Comparison of ENCODE assay signal across 8 cellular contexts in the genomic region with DNA sequence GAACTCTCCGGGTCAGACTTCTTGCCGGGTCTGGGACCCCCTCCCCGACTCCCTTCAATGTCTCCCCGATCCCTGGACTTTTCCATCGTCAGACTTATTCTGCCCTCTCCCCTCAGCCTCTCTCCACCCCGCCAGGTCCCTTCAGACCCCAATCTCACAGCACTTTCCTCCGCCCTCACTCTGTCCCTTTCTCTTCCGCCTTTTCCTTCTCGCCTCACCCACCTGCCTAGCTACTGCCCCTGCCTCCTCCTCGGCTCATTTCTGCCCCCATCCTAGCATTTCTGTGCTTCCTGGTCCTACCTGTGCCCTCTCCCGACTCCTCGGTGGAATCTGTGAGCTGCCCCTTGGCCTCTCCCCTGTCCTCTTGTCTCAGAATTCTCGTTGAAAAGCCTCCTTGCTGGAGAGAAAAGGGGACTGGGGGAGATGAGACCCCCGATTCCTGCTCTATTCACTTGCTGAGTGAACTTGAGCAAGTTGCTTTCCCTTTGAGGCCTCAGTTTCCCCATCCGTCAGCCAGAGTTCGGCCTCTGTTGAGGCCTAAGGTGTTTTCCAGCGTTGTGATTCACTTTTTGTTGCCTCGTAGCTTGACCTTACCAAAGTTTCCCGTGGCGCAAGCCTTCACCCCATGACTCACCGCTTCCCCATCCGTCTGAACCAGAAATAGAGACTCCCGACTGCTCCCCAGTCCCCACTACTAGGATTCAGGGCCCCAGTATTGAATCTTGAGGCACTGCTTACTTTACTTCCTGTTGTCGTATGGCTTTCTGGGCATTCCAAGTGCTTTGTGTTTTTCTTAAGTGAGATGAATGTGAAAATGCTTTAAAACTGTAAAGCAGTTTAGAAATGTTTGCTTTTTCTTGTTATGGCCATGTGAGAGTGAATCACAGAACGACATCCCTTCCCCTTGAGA. TPM values are rescaled to one million over a fixed set of nuclear protein-coding genes. Genes with fewer than 3 reads are reported as not detected.
A peak's percentile ranks its signal among the peaks of the same experiment; 100 is the strongest.
DNase-seq lines count a peak whose midpoint lies in the region; ATAC-seq and TF ChIP-seq lines count a peak whose summit lies in the region.

No MANE protein-coding gene starts in this region.

- DNase-seq in Caco-2 (peak in 1 of 2 experiments; percentile 59), OCI-M1 (lab: John Stamatoyannopoulos, UW) (peak; percentile 48), heart left ventricle (peak in 3 of 5 donors; percentile 51 to 81 (median 63)), posterior vena cava (ENCODE audit: low spot score) (peak; percentile 91)

- H3K4me1 Mint-ChIP-seq in Caco-2 (ENCODE audit: low read depth, unreplicated experiment): peaks cover 28% of the 10 kb centered on the region
- peaks cover 49% of the 10 kb centered on the region for H3K4me1 Mint-ChIP-seq in activated naive CD8-positive, alpha-beta T cell (ENCODE audit: low read depth)

- H3K9me3 ChIP-seq in Caco-2 (no peaks in the 10 kb centered on the region), HEK293 (ENCODE audit: control insufficient read depth, insufficient read depth, low read depth, low read length) (no peaks in the 10 kb centered on the region), heart left ventricle (no peaks in the 10 kb centered on the region)

- H3K27me3 ChIP-seq in Caco-2 (replicated peaks; ENCODE audit: control insufficient read depth, insufficient read depth, low read length) (no peaks in the 10 kb centered on the region), heart left ventricle (no peaks in the 10 kb centered on the region)

- H3K9me3 Mint-ChIP-seq in Caco-2 (ENCODE audit: unreplicated experiment): no peaks in the 10 kb centered on the region
- no peaks in the 10 kb centered on the region for H3K9me3 Mint-ChIP-seq in activated naive CD8-positive, alpha-beta T cell (ENCODE audit: low read depth)

- H3K36me3 Mint-ChIP-seq in Caco-2 (ENCODE audit: insufficient read depth, unreplicated experiment): peaks cover 33% of the 10 kb centered on the region
- H3K36me3 Mint-ChIP-seq in activated naive CD8-positive, alpha-beta T cell: peaks cover 7% of the 10 kb centered on the region

- H3K4me3 Mint-ChIP-seq in Caco-2 (ENCODE audit: unreplicated experiment): peak overlapping the region; percentile 97
- H3K4me3 Mint-ChIP-seq in activated naive CD8-positive, alpha-beta T cell: peak overlapping the region; percentile 95

- WGBS in heart left ventricle, 4 donors: 0 to 1% (median 1%) methylated on average over 25 of the region's 25 CpGs

- H3K4me3 ChIP-seq in Caco-2 (ENCODE audit: low read depth, low read length) (peak overlapping the region; percentile 49), HEK293 (ENCODE audit: low read depth, low read length) (peak overlapping the region; percentile 56), heart left ventricle (peak overlapping the region; percentile 75 to 99 (median 91))

- BruUV-seq in Caco-2 (replicated peaks; lab: Mats Ljungman, UMichigan): TSS peak; percentile 58

- no peak for TF ChIP-seq CTCF in Caco-2 (IDR thresholded peaks at IDR 0.05; ENCODE audit: insufficient read depth in 1 of 2, low read depth in 1 of 2, low read length in 1 of 2, severe bottlenecking in 1 of 2, unreplicated experiment in 1 of 2)
- peak; percentile 31; the same call in 1 of the 2 replicates for TF ChIP-seq CTCF in HEK293 (tag by site-specific recombination; IDR thresholded peaks at IDR 0.05)
- TF ChIP-seq CTCF in heart left ventricle (IDR thresholded peaks at IDR 0.05): no peak

- CTCF ChIA-PET in Caco-2 (lab: Charles Lee): interaction anchor here (0.5 to 3.5 kb wide), 14 partner anchors 14 to 1284 kb away, joined by 3 to 20 read pairs (median 4); a partner anchor contains a TSS
- CTCF ChIA-PET in HEK293 (lab: Yijun Ruan, JAX): interaction anchor here (0.5 to 0.7 kb wide), 3 partner anchors 76 to 217 kb away, joined by 3 read pairs; no protein-coding TSS in a partner anchor

- H3K27ac Mint-ChIP-seq in Caco-2 (ENCODE audit: unreplicated experiment): peak overlapping the region; percentile 96
- peak overlapping the region; percentile 92 for H3K27ac Mint-ChIP-seq in activated naive CD8-positive, alpha-beta T cell

- H3K4me1 ChIP-seq in Caco-2 (peaks cover 34% of the 10 kb centered on the region), HEK293 (ENCODE audit: control insufficient read depth, insufficient read depth, low read length) (no peaks in the 10 kb centered on the region), heart left ventricle (peaks cover 4 to 56% (median 40%) of the 10 kb centered on the region in 12 donors)

- intact Hi-C loops in Caco-2 (cut with micrococcal nuclease; ENCODE audit: unreplicated experiment): loop anchor here (1.0 to 5.0 kb wide), 7 partner anchors 15 to 300 kb away; a partner anchor contains a TSS
- intact Hi-C loops in heart left ventricle (cut with DNase I): loop anchor here in 3 of 10 donors (1.0 to 10.0 kb wide), 4 partner anchors 80 to 300 kb away; a partner anchor contains a TSS
- intact Hi-C loops in posterior vena cava (cut with DNase I): no loop called here

- no peaks in the 10 kb centered on the region for H3K27me3 Mint-ChIP-seq in Caco-2 (ENCODE audit: insufficient read depth, unreplicated experiment)
- H3K27me3 Mint-ChIP-seq in activated naive CD8-positive, alpha-beta T cell: no peaks in the 10 kb centered on the region

- ATAC-seq in heart left ventricle (peak in 3 of 4 donors; percentile 43 to 62 (median 50)), HG03565 (IDR thresholded peaks at IDR 0.05; ENCODE audit: unreplicated experiment) (no peak), GM21619 (IDR thresholded peaks at IDR 0.05; ENCODE audit: unreplicated experiment) (no peak)

- TF ChIP-seq POLR2A in heart left ventricle (IDR thresholded peaks at IDR 0.05): no peak

- H3K36me3 ChIP-seq in Caco-2 (ENCODE audit: control insufficient read depth, insufficient read depth, low read length) (peaks cover 5% of the 10 kb centered on the region; the same call in 1 of the 2 replicates), HEK293 (ENCODE audit: control insufficient read depth in 2 of 2, insufficient read depth in 1 of 2, low read length in 2 of 2) (peaks cover 0 to 14% of the 10 kb centered on the region in 2 experiments; a peak in 1 of 3 replicates), heart left ventricle (peaks cover 0 to 15% (median 0%) of the 10 kb centered on the region in 9 donors)

- POLR2A ChIA-PET in Caco-2 (lab: Charles Lee) (interaction anchor here (0.5 to 4.5 kb wide), 22 partner anchors 14 to 551 kb away, joined by 3 to 39 read pairs (median 5); a partner anchor contains a TSS), HEK293 (lab: Yijun Ruan, JAX) (interaction anchor here (0.6 to 3.4 kb wide), 6 partner anchors 7 to 181 kb away, joined by 3 to 13 read pairs (median 5); a partner anchor contains a TSS)

- peak overlapping the region; percentile 87 for H3K27ac ChIP-seq in HEK293 (ENCODE audit: extremely low read depth, low read depth, low read length)
- peak overlapping the region; percentile 76 to 98 (median 94) for H3K27ac ChIP-seq in heart left ventricle

TF ChIP-seq in HEK293, 187 proteins besides CTCF, POLR2A, EP300 and RAD21 (continues in another document):
- TF ChIP-seq, protein P1, sequence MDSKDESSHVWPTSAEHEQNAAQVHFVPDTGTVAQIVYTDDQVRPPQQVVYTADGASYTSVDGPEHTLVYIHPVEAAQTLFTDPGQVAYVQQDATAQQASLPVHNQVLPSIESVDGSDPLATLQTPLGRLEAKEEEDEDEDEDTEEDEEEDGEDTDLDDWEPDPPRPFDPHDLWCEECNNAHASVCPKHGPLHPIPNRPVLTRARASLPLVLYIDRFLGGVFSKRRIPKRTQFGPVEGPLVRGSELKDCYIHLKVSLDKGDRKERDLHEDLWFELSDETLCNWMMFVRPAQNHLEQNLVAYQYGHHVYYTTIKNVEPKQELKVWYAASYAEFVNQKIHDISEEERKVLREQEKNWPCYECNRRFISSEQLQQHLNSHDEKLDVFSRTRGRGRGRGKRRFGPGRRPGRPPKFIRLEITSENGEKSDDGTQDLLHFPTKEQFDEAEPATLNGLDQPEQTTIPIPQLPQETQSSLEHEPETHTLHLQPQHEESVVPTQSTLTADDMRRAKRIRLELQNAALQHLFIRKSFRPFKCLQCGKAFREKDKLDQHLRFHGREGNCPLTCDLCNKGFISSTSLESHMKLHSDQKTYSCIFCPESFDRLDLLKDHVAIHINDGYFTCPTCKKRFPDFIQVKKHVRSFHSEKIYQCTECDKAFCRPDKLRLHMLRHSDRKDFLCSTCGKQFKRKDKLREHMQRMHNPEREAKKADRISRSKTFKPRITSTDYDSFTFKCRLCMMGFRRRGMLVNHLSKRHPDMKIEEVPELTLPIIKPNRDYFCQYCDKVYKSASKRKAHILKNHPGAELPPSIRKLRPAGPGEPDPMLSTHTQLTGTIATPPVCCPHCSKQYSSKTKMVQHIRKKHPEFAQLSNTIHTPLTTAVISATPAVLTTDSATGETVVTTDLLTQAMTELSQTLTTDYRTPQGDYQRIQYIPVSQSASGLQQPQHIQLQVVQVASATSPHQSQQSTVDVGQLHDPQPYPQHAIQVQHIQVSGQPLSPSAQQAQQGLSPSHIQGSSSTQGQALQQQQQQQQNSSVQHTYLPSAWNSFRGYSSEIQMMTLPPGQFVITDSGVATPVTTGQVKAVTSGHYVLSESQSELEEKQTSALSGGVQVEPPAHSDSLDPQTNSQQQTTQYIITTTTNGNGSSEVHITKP (tag by site-specific recombination; IDR thresholded peaks at IDR 0.05): peak; percentile 57
- 0 out of 2 replicates have a peak, but pooled peaks have one; percentile 8 for TF ChIP-seq ZXDB (tag by site-specific recombination; IDR thresholded peaks at IDR 0.05)
- TF ChIP-seq ZBTB17 (tag by site-specific recombination; IDR thresholded peaks at IDR 0.05): peak; percentile 60
- TF ChIP-seq KLF10 (tag by site-specific recombination; IDR thresholded peaks at IDR 0.05): no peak
- no peak for TF ChIP-seq TRIM28 (IDR thresholded peaks at IDR 0.05; ENCODE audit: borderline replicate concordance, low read length)
- TF ChIP-seq, protein P2, sequence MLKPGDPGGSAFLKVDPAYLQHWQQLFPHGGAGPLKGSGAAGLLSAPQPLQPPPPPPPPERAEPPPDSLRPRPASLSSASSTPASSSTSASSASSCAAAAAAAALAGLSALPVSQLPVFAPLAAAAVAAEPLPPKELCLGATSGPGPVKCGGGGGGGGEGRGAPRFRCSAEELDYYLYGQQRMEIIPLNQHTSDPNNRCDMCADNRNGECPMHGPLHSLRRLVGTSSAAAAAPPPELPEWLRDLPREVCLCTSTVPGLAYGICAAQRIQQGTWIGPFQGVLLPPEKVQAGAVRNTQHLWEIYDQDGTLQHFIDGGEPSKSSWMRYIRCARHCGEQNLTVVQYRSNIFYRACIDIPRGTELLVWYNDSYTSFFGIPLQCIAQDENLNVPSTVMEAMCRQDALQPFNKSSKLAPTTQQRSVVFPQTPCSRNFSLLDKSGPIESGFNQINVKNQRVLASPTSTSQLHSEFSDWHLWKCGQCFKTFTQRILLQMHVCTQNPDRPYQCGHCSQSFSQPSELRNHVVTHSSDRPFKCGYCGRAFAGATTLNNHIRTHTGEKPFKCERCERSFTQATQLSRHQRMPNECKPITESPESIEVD (tag by site-specific recombination; IDR thresholded peaks at IDR 0.05): 0 out of 2 replicates have a peak, but pooled peaks have one; percentile 36

RNA-seq across cellular contexts. Expression of a gene that starts 0.9 kb away (rescaled TPM):
- total RNA-seq in Caco-2 (2022): 190 and 203 TPM in 2 replicates
- 100 to 1,000 TPM in 5 of 9 donors, 10 to 100 TPM in 4; 46.2 to 225 (median 106) TPM for total RNA-seq in heart left ventricle
- polyA plus RNA-seq in heart left ventricle: 100 to 1,000 TPM; 127 to 233 TPM
- total RNA-seq in posterior vena cava: 100 to 1,000 TPM in 1 of 2 donors, 10 to 100 TPM in 1; 79.2 to 104 TPM

Comparison
In these comparisons a context has a peak if more than half of its experiments do, and no peak if none do; other contexts are left out.
1. ATAC-seq: peak in heart left ventricle (3 of 4); none in HG03565 (single experiment) and GM21619 (single experiment).
2. Peak in every context shown above with its lines, with median percentiles within 50 percentile points of each other: H3K4me3 ChIP-seq.